In genomic region chr12:49643135-49643534, GRCh38 we compare ENCODE assay signal across 20 cellular contexts.
"Had no signal": no experiment of that assay in that cellular context is flagged by ENCODE, and none has a peak within 500 bp of the region (broad histone marks: within the 10 kb centered on the region; RNA-seq: fewer than 3 reads in every experiment).

No MANE protein-coding gene starts in this region.

- H3K27ac Mint-ChIP-seq: activated B cell treated with CpG ODN at 0.5 μM for 24 hours; activated T-helper 1 cell treated with anti-CD3 and anti-CD28 coated beads, Interleukin-12 subunit alpha, Interleukin-12 subunit beta, Interleukin-2, Interleukin-4 antibody, amounts not matched to agents 30 ng/mL and 10 ng/mL and 1 ng/mL, durations not matched to agents 14 hours and 24 hours and 36 hours; neural progenitor cell; T-helper 1 cell treated with Interleukin-12 subunit alpha and Interleukin-12 subunit beta and Interleukin-4 antibody, amounts not matched to agents 30 μg/mL and 1 μg/mL, for 36 hours had no signal

- H3K4me3 Mint-ChIP-seq: activated B cell treated with CpG ODN at 0.5 μM for 24 hours; activated CD4-positive, alpha-beta T cell treated with anti-CD3 and anti-CD28 coated beads for 36 hours; activated naive CD8-positive, alpha-beta T cell treated with anti-CD3 and anti-CD28 coated beads for 36 hours; activated T-helper 1 cell treated with anti-CD3 and anti-CD28 coated beads, Interleukin-12 subunit alpha, Interleukin-12 subunit beta, Interleukin-2, Interleukin-4 antibody, amounts not matched to agents 30 ng/mL and 10 ng/mL and 1 ng/mL, durations not matched to agents 14 hours and 24 hours and 36 hours; naive B cell; neural progenitor cell; stimulated activated naive CD8-positive, alpha-beta T cell treated with anti-CD3 and anti-CD28 coated beads, Interleukin-15, Interleukin-2, amounts not matched to agents 100 ng/mL and 50 ng/mL, for 24 hours; T-helper 1 cell treated with Interleukin-12 subunit alpha and Interleukin-12 subunit beta and Interleukin-4 antibody, amounts not matched to agents 30 μg/mL and 1 μg/mL, for 36 hours had no signal

- H3K9ac ChIP-seq: neural progenitor cell had no signal

- H3K27me3 Mint-ChIP-seq: activated B cell treated with CpG ODN at 0.5 μM for 24 hours; activated CD4-positive, alpha-beta T cell treated with anti-CD3 and anti-CD28 coated beads for 36 hours; activated naive CD8-positive, alpha-beta T cell treated with anti-CD3 and anti-CD28 coated beads for 36 hours; naive B cell; stimulated activated naive CD8-positive, alpha-beta T cell treated with anti-CD3 and anti-CD28 coated beads, Interleukin-15, Interleukin-2, amounts not matched to agents 100 ng/mL and 50 ng/mL, for 24 hours had no signal

- H3K4me3 ChIP-seq: lower lobe of right lung, neural progenitor cell, sigmoid colon, tibial artery, uterus had no signal

- H3K4me2 ChIP-seq: neural progenitor cell had no signal

- H3K4me1 ChIP-seq: neural progenitor cell, uterus had no signal

- H3K9me3 Mint-ChIP-seq: activated B cell treated with CpG ODN at 0.5 μM for 24 hours; activated naive CD8-positive, alpha-beta T cell treated with anti-CD3 and anti-CD28 coated beads for 36 hours; activated T-helper 1 cell treated with anti-CD3 and anti-CD28 coated beads, Interleukin-12 subunit alpha, Interleukin-12 subunit beta, Interleukin-2, Interleukin-4 antibody, amounts not matched to agents 30 ng/mL and 10 ng/mL and 1 ng/mL, durations not matched to agents 14 hours and 24 hours and 36 hours; naive B cell; neural progenitor cell; stimulated activated naive CD8-positive, alpha-beta T cell treated with anti-CD3 and anti-CD28 coated beads, Interleukin-15, Interleukin-2, amounts not matched to agents 100 ng/mL and 50 ng/mL, for 24 hours; T-helper 1 cell treated with Interleukin-12 subunit alpha and Interleukin-12 subunit beta and Interleukin-4 antibody, amounts not matched to agents 30 μg/mL and 1 μg/mL, for 36 hours had no signal

- DNase-seq: activated B cell treated with CpG ODN at 0.5 μM for 24 hours; activated CD4-positive, alpha-beta T cell treated with anti-CD3 and anti-CD28 coated beads for 36 hours; activated CD4-positive, alpha-beta T cell treated with anti-CD3 and anti-CD28 coated beads, Interleukin-2, amount 50 U/mL, for 48 hours; activated naive CD8-positive, alpha-beta T cell treated with anti-CD3 and anti-CD28 coated beads for 36 hours; amniotic stem cell; cerebellar nuclear complex; erythroblast; lower lobe of right lung; naive B cell; sigmoid colon; stimulated activated CD4-positive, alpha-beta T cell treated with anti-CD3 and anti-CD28 coated beads, Interleukin-4, amount 100 ng/mL, for 1 hour; substantia nigra; tibial artery; uterus had no signal

- ATAC-seq: activated CD4-positive, alpha-beta T cell treated with anti-CD3 and anti-CD28 coated beads for 36 hours; left lobe of liver had no signal

- H3K27me3 ChIP-seq: foreskin keratinocyte, neural progenitor cell, sigmoid colon, tibial artery, uterus had no signal

- H3K36me3 ChIP-seq: neural progenitor cell, uterus had no signal

- H3K27ac ChIP-seq: lower lobe of right lung, neural progenitor cell, sigmoid colon, tibial artery had no signal

- H3K9me3 ChIP-seq: lower lobe of right lung, sigmoid colon, tibial artery, uterus had no signal
